Comparison of ENCODE assay signal across 23 cellular contexts in the genomic region with DNA sequence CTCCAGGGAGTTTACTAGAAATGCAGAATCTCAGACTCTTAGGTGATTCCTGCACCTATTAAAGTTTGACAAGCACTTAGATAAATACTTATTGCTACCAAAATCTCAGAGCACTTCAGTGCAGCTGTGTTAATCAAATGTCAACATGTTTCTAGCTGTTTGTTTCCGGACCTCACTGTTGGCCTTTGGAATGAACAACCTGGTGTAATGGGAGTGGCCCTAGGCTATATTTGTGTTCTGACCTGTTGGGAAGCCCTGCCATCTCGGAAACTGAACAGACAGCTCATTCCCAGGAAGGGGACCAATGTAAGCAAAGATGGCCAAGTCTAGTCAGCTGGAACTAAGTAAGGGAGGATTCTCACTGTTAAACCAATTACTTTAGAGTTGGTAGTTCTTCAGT.
"Had no signal": no experiment of that assay in that cellular context is flagged by ENCODE, and none has a peak within 500 bp of the region (broad histone marks: within the 10 kb centered on the region; RNA-seq: fewer than 3 reads in every experiment).

No MANE protein-coding gene starts in this region.

- H3K27me3 ChIP-seq: esophagus squamous epithelium, spleen, transverse colon had no signal

- H3K36me3 ChIP-seq: esophagus squamous epithelium, left ventricle myocardium inferior, spleen, transverse colon had no signal

- DNase-seq: activated CD4-positive, alpha-beta T cell treated with anti-CD3 and anti-CD28 coated beads for 4 hours; activated CD4-positive, alpha-beta T cell treated with anti-CD3 and anti-CD28 coated beads, Interleukin-2, amount 50 U/mL, for 48 hours; activated CD8-positive, alpha-beta memory T cell treated with anti-CD3 and anti-CD28 coated beads for 24 hours; activated CD8-positive, alpha-beta memory T cell treated with anti-CD3 and anti-CD28 coated beads, Interleukin-2, amount 50 U/mL, for 4 hours; activated gamma-delta T cell treated with Interleukin-2 at 50 U/mL for 16 hours; activated naive CD8-positive, alpha-beta T cell treated with anti-CD3 and anti-CD28 coated beads, Interleukin-2, amount 50 U/mL, for 24 hours; activated T-cell treated with anti-CD3 and anti-CD28 coated beads, Interleukin-2, amount 50 U/mL, for 1 hour; cortex of kidney; effector memory CD8-positive, alpha-beta T cell; esophagus squamous epithelium; islet precursor cell; left ventricle myocardium inferior; posterior cingulate gyrus; right cardiac atrium; spleen; stimulated activated naive CD4-positive, alpha-beta T cell treated with Interleukin-2 at 50 U/mL for 16 hours; SW 1271; T-helper 9 cell; transverse colon had no signal

- H3K4me3 ChIP-seq: esophagus squamous epithelium, left ventricle myocardium inferior, spleen, transverse colon had no signal

- ATAC-seq: activated naive CD8-positive, alpha-beta T cell treated with anti-CD3 and anti-CD28 coated beads, Interleukin-2, amount 50 U/mL, for 24 hours; activated T-helper 17 cell treated with anti-CD3 and anti-CD28 coated beads, Interleukin-2, amount 50 U/mL, for 72 hours; effector memory CD8-positive, alpha-beta T cell; right cardiac atrium had no signal

- H3K9me3 ChIP-seq: esophagus squamous epithelium, left ventricle myocardium inferior, spleen, transverse colon had no signal

- H3K27ac ChIP-seq: esophagus squamous epithelium, left ventricle myocardium inferior, spleen, transverse colon, VCaP had no signal

- H3K4me1 ChIP-seq: spleen, transverse colon had no signal

- FAIRE-seq: frontal cortex, TTC549 had no signal
